ENCODE assay signal across 29 cellular contexts in the genomic region with DNA sequence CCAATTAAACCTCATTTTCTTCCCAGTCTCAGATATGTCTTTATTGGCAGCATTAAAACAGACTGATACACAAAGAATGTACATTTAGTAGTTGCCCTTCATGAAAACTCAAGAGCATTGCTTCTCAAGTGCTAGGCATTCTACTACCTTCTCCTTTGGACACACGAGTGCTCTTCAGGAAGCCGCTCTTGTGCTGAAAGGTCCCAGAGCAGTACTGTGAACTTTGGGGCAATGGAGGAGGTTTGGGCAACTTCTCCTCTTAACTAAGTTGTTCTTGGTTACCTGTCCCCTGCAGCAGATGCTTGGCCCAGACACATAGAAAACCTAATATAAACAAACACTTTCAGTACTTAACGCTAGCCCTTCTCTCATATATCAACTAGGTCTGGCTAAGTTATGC.
"Had no signal": no experiment of that assay in that cellular context is flagged by ENCODE, and none has a peak within 500 bp of the region (broad histone marks: within the 10 kb centered on the region; RNA-seq: fewer than 3 reads in every experiment).

No MANE protein-coding gene starts in this region.

- H3K4me1 ChIP-seq: parathyroid adenoma, psoas muscle, right lobe of liver, sigmoid colon, suprapubic skin, testis, tibial nerve, upper lobe of left lung, uterus had no signal

- H3K36me3 Mint-ChIP-seq: naive B cell; naive thymus-derived CD8-positive, alpha-beta T cell; natural killer cell treated with Interleukin-12 subunit alpha and Interleukin-12 subunit beta and Interleukin-15 and Interleukin-18, amount 100 ng/mL, for 72 hours; neural progenitor cell; stimulated activated effector memory CD8-positive, alpha-beta T cell treated with anti-CD3 and anti-CD28 coated beads, Interleukin-12 subunit alpha, Interleukin-12 subunit beta, amount 100 ng/mL, for 72 hours; stimulated activated naive B cell treated with anti-CD40 and anti-IgM and Interleukin-4, amounts not matched to agents 10 μg/mL and 1 μg/mL and 100 μg/mL, for 72 hours had no signal

- H3K27ac Mint-ChIP-seq: naive B cell; naive thymus-derived CD8-positive, alpha-beta T cell; natural killer cell treated with Interleukin-12 subunit alpha and Interleukin-12 subunit beta and Interleukin-15 and Interleukin-18, amount 100 ng/mL, for 72 hours; neural progenitor cell; progenitor cell of endocrine pancreas; stimulated activated effector memory CD8-positive, alpha-beta T cell treated with anti-CD3 and anti-CD28 coated beads, Interleukin-12 subunit alpha, Interleukin-12 subunit beta, amount 100 ng/mL, for 72 hours; stimulated activated naive B cell treated with anti-CD40 and anti-IgM and Interleukin-4, amounts not matched to agents 10 μg/mL and 1 μg/mL and 100 μg/mL, for 72 hours; stimulated activated naive CD8-positive, alpha-beta T cell treated with anti-CD3 and anti-CD28 coated beads, Interleukin-15, amount 100 ng/mL, for 72 hours had no signal

- H3K27me3 Mint-ChIP-seq: naive B cell; natural killer cell treated with Interleukin-12 subunit alpha and Interleukin-12 subunit beta and Interleukin-15 and Interleukin-18, amount 100 ng/mL, for 72 hours; progenitor cell of endocrine pancreas; stimulated activated naive B cell treated with anti-CD40 and anti-IgM and Interleukin-4, amounts not matched to agents 10 μg/mL and 1 μg/mL and 100 μg/mL, for 72 hours; stimulated activated naive CD8-positive, alpha-beta T cell treated with anti-CD3 and anti-CD28 coated beads, Interleukin-15, amount 100 ng/mL, for 72 hours had no signal

- H3K4me3 Mint-ChIP-seq: naive B cell; naive thymus-derived CD8-positive, alpha-beta T cell; natural killer cell treated with Interleukin-12 subunit alpha and Interleukin-12 subunit beta and Interleukin-15 and Interleukin-18, amount 100 ng/mL, for 72 hours; neural progenitor cell; stimulated activated effector memory CD8-positive, alpha-beta T cell treated with anti-CD3 and anti-CD28 coated beads, Interleukin-12 subunit alpha, Interleukin-12 subunit beta, amount 100 ng/mL, for 72 hours; stimulated activated naive B cell treated with anti-CD40 and anti-IgM and Interleukin-4, amounts not matched to agents 10 μg/mL and 1 μg/mL and 100 μg/mL, for 72 hours; stimulated activated naive CD8-positive, alpha-beta T cell treated with anti-CD3 and anti-CD28 coated beads, Interleukin-15, amount 100 ng/mL, for 72 hours had no signal

- H3K27me3 ChIP-seq: neural progenitor cell, ovary, right lobe of liver, sigmoid colon, suprapubic skin, testis, tibial nerve, upper lobe of left lung, uterus had no signal

- H3K27ac ChIP-seq: neural progenitor cell, ovary, parathyroid adenoma, psoas muscle, right lobe of liver, sigmoid colon, suprapubic skin, testis, tibial nerve, upper lobe of left lung, uterus had no signal

- H3K4me3 ChIP-seq: neural progenitor cell, ovary, psoas muscle, right lobe of liver, sigmoid colon, suprapubic skin, testis, tibial nerve, upper lobe of left lung, uterus had no signal

- H3K36me3 ChIP-seq: neural progenitor cell, ovary, right lobe of liver, sigmoid colon, suprapubic skin, tibial nerve, upper lobe of left lung, uterus had no signal

- H3K9me3 ChIP-seq: ovary, psoas muscle, right lobe of liver, sigmoid colon, suprapubic skin, testis, tibial nerve, upper lobe of left lung had no signal

- ATAC-seq: naive thymus-derived CD8-positive, alpha-beta T cell; natural killer cell treated with Interleukin-12 subunit alpha and Interleukin-12 subunit beta and Interleukin-15 and Interleukin-18, amount 100 ng/mL, for 72 hours; psoas muscle; right cardiac atrium; right lobe of liver; stimulated activated effector memory CD8-positive, alpha-beta T cell treated with anti-CD3 and anti-CD28 coated beads, Interleukin-12 subunit alpha, Interleukin-12 subunit beta, amount 100 ng/mL, for 72 hours; stimulated activated naive B cell treated with anti-CD40 and anti-IgM and Interleukin-4, amounts not matched to agents 10 μg/mL and 1 μg/mL and 100 μg/mL, for 72 hours; stimulated activated naive CD8-positive, alpha-beta T cell treated with anti-CD3 and anti-CD28 coated beads, Interleukin-15, amount 100 ng/mL, for 72 hours; stimulated activated naive CD8-positive, alpha-beta T cell treated with anti-CD3 and anti-CD28 coated beads, Interleukin-15, Interleukin-2, amounts not matched to agents 100 U/mL and 50 U/mL, for 24 hours had no signal

- DNase-seq: naive B cell; naive thymus-derived CD8-positive, alpha-beta T cell; occipital lobe; ovary; posterior cingulate gyrus; psoas muscle; right cardiac atrium; right lobe of liver; sigmoid colon; small intestine; stimulated activated CD4-positive, alpha-beta T cell treated with anti-CD3 and anti-CD28 coated beads, Interleukin-15, amount 100 ng/mL, for 24 hours; stimulated activated CD4-positive, alpha-beta T cell treated with anti-CD3 and anti-CD28 coated beads, Interleukin-2, amount 100 ng/mL, for 24 hours; stimulated activated CD4-positive, alpha-beta T cell treated with anti-CD3 and anti-CD28 coated beads, Interleukin-2, amount 100 ng/mL, for 48 hours; stimulated activated CD4-positive, alpha-beta T cell treated with anti-CD3 and anti-CD28 coated beads, Interleukin-4, amount 100 ng/mL, for 24 hours; stimulated activated naive B cell treated with anti-CD40 and anti-IgM and Interleukin-4, amounts not matched to agents 10 μg/mL and 1 μg/mL and 100 μg/mL, for 72 hours; stimulated activated naive CD8-positive, alpha-beta T cell treated with anti-CD3 and anti-CD28 coated beads, Interleukin-15, amount 100 ng/mL, for 72 hours; stimulated activated naive CD8-positive, alpha-beta T cell treated with anti-CD3 and anti-CD28 coated beads, Interleukin-15, Interleukin-2, amounts not matched to agents 100 U/mL and 50 U/mL, for 24 hours; substantia nigra; testis; trophoblast cell; upper lobe of left lung; uterus had no signal

- H3K4me1 Mint-ChIP-seq: naive B cell; naive thymus-derived CD8-positive, alpha-beta T cell; stimulated activated effector memory CD8-positive, alpha-beta T cell treated with anti-CD3 and anti-CD28 coated beads, Interleukin-12 subunit alpha, Interleukin-12 subunit beta, amount 100 ng/mL, for 72 hours; stimulated activated naive B cell treated with anti-CD40 and anti-IgM and Interleukin-4, amounts not matched to agents 10 μg/mL and 1 μg/mL and 100 μg/mL, for 72 hours; stimulated activated naive CD8-positive, alpha-beta T cell treated with anti-CD3 and anti-CD28 coated beads, Interleukin-15, amount 100 ng/mL, for 72 hours had no signal

- H3K9me3 Mint-ChIP-seq: neural progenitor cell had no signal
